8 cellular contexts compared by ENCODE assay signal in genomic region chr17:1229354-1229890, GRCh38. TPM values are rescaled to one million over a fixed set of nuclear protein-coding genes. Genes with fewer than 3 reads are reported as not detected.
A peak's percentile ranks its signal among the peaks of the same experiment; 100 is the strongest.
DNase-seq lines count a peak whose midpoint lies in the region; ATAC-seq and TF ChIP-seq lines count a peak whose summit lies in the region.

No MANE protein-coding gene starts in this region.

- peak; percentile 95 for DNase-seq in GM13976 (ENCODE audit: low spot score)
- DNase-seq in SIG-M5 (lab: John Stamatoyannopoulos, UW): peak; percentile 37
- peak; percentile 39 to 83 for DNase-seq in ascending aorta (ENCODE audit: low spot score in 2 of 2)
- peak; percentile 42 to 55 (median 51) for DNase-seq in immature natural killer cell
- peak; percentile 17 for DNase-seq in stimulated activated CD4-positive, alpha-beta T cell treated with anti-CD3 and anti-CD28 coated beads, Interleukin-1b, Interleukin-23, amount 100 ng/mL, for 48 hours
- DNase-seq in amniotic stem cell (lab: John Stamatoyannopoulos, UW): no peak
- no peak for DNase-seq in SHP77 (lab: John Stamatoyannopoulos, UW)

- no peaks in the 10 kb centered on the region for H3K9me3 Mint-ChIP-seq in immature natural killer cell

- H3K27ac Mint-ChIP-seq in immature natural killer cell: no peak overlapping the region

- ATAC-seq in HG02678 (IDR thresholded peaks at IDR 0.05; ENCODE audit: unreplicated experiment): peak; percentile 53

- peaks cover 7 to 26% (median 12%) of the 10 kb centered on the region in 3 donors for H3K27me3 Mint-ChIP-seq in immature natural killer cell (ENCODE audit: low read depth in 3 of 3)

- H3K9me3 ChIP-seq in ascending aorta: no peaks in the 10 kb centered on the region

- peaks cover 18% of the 10 kb centered on the region for H3K27me3 ChIP-seq in ascending aorta

- in situ Hi-C loops in GM13976 (cut with MboI; ENCODE audit: low sequenced_read_pairs, unreplicated experiment): no loop called here

- TF ChIP-seq CTCF in GM13976 (IDR thresholded peaks at IDR 0.05; ENCODE audit: borderline replicate concordance, control extremely low read depth, extremely low read depth, insufficient read depth, missing control alignments) (no peak), ascending aorta (IDR thresholded peaks at IDR 0.05) (no peak)

- H3K4me1 ChIP-seq in ascending aorta: peaks cover 4 to 7% of the 10 kb centered on the region in 2 donors

- H3K4me3 ChIP-seq in ascending aorta: peak overlapping the region; percentile 72 to 88

- H3K36me3 ChIP-seq in ascending aorta: no peaks in the 10 kb centered on the region

- intact Hi-C loops in ascending aorta (cut with DNase I): no loop called here

- no peaks in the 10 kb centered on the region for H3K36me3 Mint-ChIP-seq in immature natural killer cell

- H3K4me3 Mint-ChIP-seq in immature natural killer cell: peak overlapping the region; percentile 57 to 79 (median 70)

- H3K27ac ChIP-seq in ascending aorta: peak overlapping the region in 1 of 2 donors; percentile 39

- peaks cover 22 to 29% of the 10 kb centered on the region in 2 donors for H3K4me1 Mint-ChIP-seq in immature natural killer cell

RNA-seq across cellular contexts. Expression of gene BHLHA9, which starts 40.8 kb away (rescaled TPM):
- not detected for total RNA-seq in ascending aorta
- not detected for polyA plus RNA-seq in immature natural killer cell

RNA-seq across cellular contexts. Expression of gene ABR, which starts 49.6 kb away (rescaled TPM):
- total RNA-seq in ascending aorta: 184 TPM
- polyA plus RNA-seq in immature natural killer cell: 10 to 100 TPM; 11.2 to 36.2 (median 14.8) TPM

RNA-seq across cellular contexts. Expression of gene TRARG1, which starts 50.0 kb away (rescaled TPM):
- total RNA-seq in ascending aorta: 12.3 TPM
- under 1 TPM in 1 of 3 donors, not detected in 2; 0.62 TPM for polyA plus RNA-seq in immature natural killer cell

Comparison
In these comparisons a context has a peak if more than half of its experiments do, and no peak if none do; other contexts are left out.
1. DNase-seq: peak in GM13976 (single experiment), SIG-M5 (single experiment), ascending aorta (2 of 2), immature natural killer cell (3 of 3) and stimulated activated CD4-positive, alpha-beta T cell treated with anti-CD3 and anti-CD28 coated beads, Interleukin-1b, Interleukin-23, amount 100 ng/mL, for 48 hours (single experiment); none in amniotic stem cell (single experiment) and SHP77 (0 of 2).